ENCODE assay signal across 13 cellular contexts in the genomic region with DNA sequence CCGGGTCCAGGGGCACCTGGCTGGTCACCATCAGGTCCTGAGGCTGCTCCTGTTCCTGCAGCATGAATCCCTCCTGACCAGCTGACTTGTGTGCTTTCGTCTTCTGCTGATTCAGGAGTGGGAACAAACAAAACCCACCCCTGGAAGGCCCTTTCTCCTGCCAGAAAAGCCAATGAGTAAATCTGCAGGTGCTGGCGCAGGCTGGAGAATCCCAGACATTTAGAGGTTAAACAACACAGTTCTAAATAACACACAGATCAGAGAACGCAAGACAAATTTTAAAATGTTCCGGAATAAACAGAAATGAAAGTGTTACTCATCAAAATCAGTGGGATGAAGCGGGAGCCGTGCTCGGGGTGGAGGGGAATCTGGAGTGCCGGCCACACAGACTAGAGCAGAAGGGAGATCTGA.
DNase-seq lines count a peak whose midpoint lies in the region; ATAC-seq lines count a peak whose summit lies in the region.
"Had no signal": no experiment of that assay in that cellular context is flagged by ENCODE, and none has a peak within 500 bp of the region (broad histone marks: within the 10 kb centered on the region; RNA-seq: fewer than 3 reads in every experiment).

No MANE protein-coding gene starts in this region.

- intact Hi-C loops in head of caudate nucleus (cut with DNase I): loop anchor here (10.0 kb wide), 1 partner anchor 100 kb away; a partner anchor contains a TSS

- H3K4me3 Mint-ChIP-seq in stimulated activated naive CD8-positive, alpha-beta T cell treated with anti-CD3 and anti-CD28 coated beads, Interleukin-15, amount 100 ng/mL, for 72 hours: no peak overlapping the region

- H3K27ac Mint-ChIP-seq in stimulated activated naive CD8-positive, alpha-beta T cell treated with anti-CD3 and anti-CD28 coated beads, Interleukin-15, amount 100 ng/mL, for 72 hours: peak overlapping the region; percentile 84 to 88

- DNase-seq in EH (ENCODE audit: low read depth): peak; percentile 23
- peak; percentile 66 for DNase-seq in astrocyte of the hippocampus (ENCODE audit: low read depth, low spot score)
- peak; percentile 22 for DNase-seq in kidney tubule cell (ENCODE audit: low spot score)
- DNase-seq in stimulated activated naive CD8-positive, alpha-beta T cell treated with anti-CD3 and anti-CD28 coated beads, Interleukin-15, amount 100 ng/mL, for 72 hours: no peak
- DNase-seq in stimulated activated naive CD4-positive, alpha-beta T cell treated with Interleukin-2 at 50 U/mL for 16 hours (lab: John Stamatoyannopoulos, UW): no peak
- no peak for DNase-seq in head of caudate nucleus
- DNase-seq: activated T-cell treated with anti-CD3 and anti-CD28 coated beads, Interleukin-2, amount 50 U/mL, for 1 hour; cortex of kidney; DMS 273 treated with DMSO at 0.1 percent for 48 hours; NCI-H345; RPMI8226 had no signal

- peaks cover 72% of the 10 kb centered on the region for H3K4me1 Mint-ChIP-seq in stimulated activated naive CD8-positive, alpha-beta T cell treated with anti-CD3 and anti-CD28 coated beads, Interleukin-15, amount 100 ng/mL, for 72 hours

- H3K9me3 Mint-ChIP-seq in stimulated activated naive CD8-positive, alpha-beta T cell treated with anti-CD3 and anti-CD28 coated beads, Interleukin-15, amount 100 ng/mL, for 72 hours: peaks cover 0 to 15% of the 10 kb centered on the region in 2 donors

- ATAC-seq in stimulated activated naive CD8-positive, alpha-beta T cell treated with anti-CD3 and anti-CD28 coated beads, Interleukin-15, amount 100 ng/mL, for 72 hours: no peak
- ATAC-seq in GM21717 (IDR thresholded peaks at IDR 0.05; ENCODE audit: unreplicated experiment) (no peak), HG02571 (IDR thresholded peaks at IDR 0.05; ENCODE audit: unreplicated experiment) (no peak)

- no peaks in the 10 kb centered on the region for H3K27me3 Mint-ChIP-seq in stimulated activated naive CD8-positive, alpha-beta T cell treated with anti-CD3 and anti-CD28 coated beads, Interleukin-15, amount 100 ng/mL, for 72 hours

Comparison
In these comparisons a context has a peak if more than half of its experiments do, and no peak if none do; other contexts are left out.
1. DNase-seq: peak in EH (single experiment), astrocyte of the hippocampus (single experiment) and kidney tubule cell (single experiment); none in stimulated activated naive CD8-positive, alpha-beta T cell treated with anti-CD3 and anti-CD28 coated beads, Interleukin-15, amount 100 ng/mL, for 72 hours (0 of 2), stimulated activated naive CD4-positive, alpha-beta T cell treated with Interleukin-2 at 50 U/mL for 16 hours (single experiment) and head of caudate nucleus (0 of 42).